Comparison of ENCODE assay signal across 1 cellular context in genomic region chr1:222712253-222713090, GRCh38.
A peak's percentile ranks its signal among the peaks of the same experiment; 100 is the strongest.
TF ChIP-seq lines count a peak whose summit lies in the region.

Gene AIDA, minus strand, starts transcription at chr1:222712491. Its CDS starts 174 bp downstream, at chr1:222712317.
A gene with protein sequence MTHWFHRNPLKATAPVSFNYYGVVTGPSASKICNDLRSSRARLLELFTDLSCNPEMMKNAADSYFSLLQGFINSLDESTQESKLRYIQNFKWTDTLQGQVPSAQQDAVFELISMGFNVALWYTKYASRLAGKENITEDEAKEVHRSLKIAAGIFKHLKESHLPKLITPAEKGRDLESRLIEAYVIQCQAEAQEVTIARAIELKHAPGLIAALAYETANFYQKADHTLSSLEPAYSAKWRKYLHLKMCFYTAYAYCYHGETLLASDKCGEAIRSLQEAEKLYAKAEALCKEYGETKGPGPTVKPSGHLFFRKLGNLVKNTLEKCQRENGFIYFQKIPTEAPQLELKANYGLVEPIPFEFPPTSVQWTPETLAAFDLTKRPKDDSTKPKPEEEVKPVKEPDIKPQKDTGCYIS (plus strand): TSS chr1:222712564. CDS start chr1:222715700, 3,136 bp downstream.

TF ChIP-seq in HepG2, 621 proteins besides CTCF, POLR2A, EP300 and RAD21 (continued from another document and continues in another):
- TF ChIP-seq, protein P1, sequence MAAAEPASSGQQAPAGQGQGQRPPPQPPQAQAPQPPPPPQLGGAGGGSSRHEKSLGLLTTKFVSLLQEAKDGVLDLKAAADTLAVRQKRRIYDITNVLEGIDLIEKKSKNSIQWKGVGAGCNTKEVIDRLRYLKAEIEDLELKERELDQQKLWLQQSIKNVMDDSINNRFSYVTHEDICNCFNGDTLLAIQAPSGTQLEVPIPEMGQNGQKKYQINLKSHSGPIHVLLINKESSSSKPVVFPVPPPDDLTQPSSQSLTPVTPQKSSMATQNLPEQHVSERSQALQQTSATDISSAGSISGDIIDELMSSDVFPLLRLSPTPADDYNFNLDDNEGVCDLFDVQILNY (CRISPR knock-in tag; conservative IDR thresholded peaks at IDR 0.05) = peak; percentile 89; the same call in 1 of the 2 replicates
- TF ChIP-seq ZBTB14 (CRISPR knock-in tag; IDR thresholded peaks at IDR 0.05) (no peak), EEA1 (CRISPR knock-in tag; IDR thresholded peaks at IDR 0.05; ENCODE audit: borderline replicate concordance) (no peak), CBFB (CRISPR knock-in tag; IDR thresholded peaks at IDR 0.05) (peak; percentile 66; the same call in 1 of the 2 replicates), ZFP36L2 (CRISPR knock-in tag; IDR thresholded peaks at IDR 0.05) (no peak), KDM5A (IDR thresholded peaks at IDR 0.05; ENCODE audit: borderline replicate concordance, low read length) (peak; percentile 91; the same call in 1 of the 2 replicates), SOX13 (IDR thresholded peaks at IDR 0.05) (peak; percentile 66; the same call in 1 of the 2 replicates), SOX13 (CRISPR knock-in tag; conservative IDR thresholded peaks at IDR 0.05 in 1 of 2, IDR thresholded peaks at IDR 0.05 in 1 of 2) (no peak; a peak in 1 of 4 replicates), RAD51 (IDR thresholded peaks at IDR 0.05; ENCODE audit: borderline replicate concordance) (peak; percentile 98), ZSCAN22 (CRISPR knock-in tag; IDR thresholded peaks at IDR 0.05) (no peak), MED8 (CRISPR knock-in tag; IDR thresholded peaks at IDR 0.05; ENCODE audit: insufficient replicate concordance) (peak; percentile 20), THAP7 (CRISPR knock-in tag; IDR thresholded peaks at IDR 0.05) (0 out of 2 replicates have a peak, but pooled peaks have one; percentile 19), POLR2AphosphoS2 (IDR thresholded peaks at IDR 0.05; ENCODE audit: low read depth, low read length) (0 out of 2 replicates have a peak, but pooled peaks have one; percentile 1), ZFP36 (IDR thresholded peaks at IDR 0.05; ENCODE audit: borderline replicate concordance, low read depth, low read length, partially characterized antibody) (no peak), SIX1 (CRISPR knock-in tag; IDR thresholded peaks at IDR 0.05; ENCODE audit: borderline replicate concordance) (no peak), RNF219 (CRISPR knock-in tag; IDR thresholded peaks at IDR 0.05) (0 out of 2 replicates have a peak, but pooled peaks have one; percentile 70), DNMT3B (CRISPR knock-in tag; conservative IDR thresholded peaks at IDR 0.05) (no peak), ZNF253 (CRISPR knock-in tag; IDR thresholded peaks at IDR 0.05; ENCODE audit: borderline replicate concordance) (no peak), ETV5 (CRISPR knock-in tag; IDR thresholded peaks at IDR 0.05; ENCODE audit: borderline replicate concordance) (peak; percentile 37; the same call in 1 of the 2 replicates), ZFY (CRISPR knock-in tag; IDR thresholded peaks at IDR 0.05) (0 out of 2 replicates have a peak, but pooled peaks have one; percentile 23), SALL2 (CRISPR knock-in tag; IDR thresholded peaks at IDR 0.05) (0 out of 2 replicates have a peak, but pooled peaks have one; percentile 10), ATF7 (IDR thresholded peaks at IDR 0.05) (no peak), ATF7 (CRISPR knock-in tag; IDR thresholded peaks at IDR 0.05) (no peak), KDM2A (CRISPR knock-in tag; IDR thresholded peaks at IDR 0.05; ENCODE audit: borderline replicate concordance, low read depth) (peak; percentile 25), RARA (CRISPR knock-in tag; IDR thresholded peaks at IDR 0.05) (no peak), RFXAP (CRISPR knock-in tag; IDR thresholded peaks at IDR 0.05; ENCODE audit: borderline replicate concordance) (peak; percentile 58; the same call in 1 of the 2 replicates), CEBPG (CRISPR knock-in tag; IDR thresholded peaks at IDR 0.05) (peak; percentile 24; the same call in 1 of the 2 replicates), ZFX (CRISPR knock-in tag; IDR thresholded peaks at IDR 0.05; ENCODE audit: low read depth) (peak; percentile 10; the same call in 1 of the 2 replicates), ASH2L (IDR thresholded peaks at IDR 0.05; ENCODE audit: insufficient read length, low read depth, low read length) (peak; percentile 80), ZNF274 (CRISPR knock-in tag; IDR thresholded peaks at IDR 0.05) (0 out of 2 replicates have a peak, but pooled peaks have one; percentile 17)
- TF ChIP-seq, protein P2, sequence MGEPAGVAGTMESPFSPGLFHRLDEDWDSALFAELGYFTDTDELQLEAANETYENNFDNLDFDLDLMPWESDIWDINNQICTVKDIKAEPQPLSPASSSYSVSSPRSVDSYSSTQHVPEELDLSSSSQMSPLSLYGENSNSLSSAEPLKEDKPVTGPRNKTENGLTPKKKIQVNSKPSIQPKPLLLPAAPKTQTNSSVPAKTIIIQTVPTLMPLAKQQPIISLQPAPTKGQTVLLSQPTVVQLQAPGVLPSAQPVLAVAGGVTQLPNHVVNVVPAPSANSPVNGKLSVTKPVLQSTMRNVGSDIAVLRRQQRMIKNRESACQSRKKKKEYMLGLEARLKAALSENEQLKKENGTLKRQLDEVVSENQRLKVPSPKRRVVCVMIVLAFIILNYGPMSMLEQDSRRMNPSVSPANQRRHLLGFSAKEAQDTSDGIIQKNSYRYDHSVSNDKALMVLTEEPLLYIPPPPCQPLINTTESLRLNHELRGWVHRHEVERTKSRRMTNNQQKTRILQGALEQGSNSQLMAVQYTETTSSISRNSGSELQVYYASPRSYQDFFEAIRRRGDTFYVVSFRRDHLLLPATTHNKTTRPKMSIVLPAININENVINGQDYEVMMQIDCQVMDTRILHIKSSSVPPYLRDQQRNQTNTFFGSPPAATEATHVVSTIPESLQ (CRISPR knock-in tag; conservative IDR thresholded peaks at IDR 0.05) = 0 out of 2 replicates have a peak, but pooled peaks have one; percentile 5
- TF ChIP-seq, protein P3, sequence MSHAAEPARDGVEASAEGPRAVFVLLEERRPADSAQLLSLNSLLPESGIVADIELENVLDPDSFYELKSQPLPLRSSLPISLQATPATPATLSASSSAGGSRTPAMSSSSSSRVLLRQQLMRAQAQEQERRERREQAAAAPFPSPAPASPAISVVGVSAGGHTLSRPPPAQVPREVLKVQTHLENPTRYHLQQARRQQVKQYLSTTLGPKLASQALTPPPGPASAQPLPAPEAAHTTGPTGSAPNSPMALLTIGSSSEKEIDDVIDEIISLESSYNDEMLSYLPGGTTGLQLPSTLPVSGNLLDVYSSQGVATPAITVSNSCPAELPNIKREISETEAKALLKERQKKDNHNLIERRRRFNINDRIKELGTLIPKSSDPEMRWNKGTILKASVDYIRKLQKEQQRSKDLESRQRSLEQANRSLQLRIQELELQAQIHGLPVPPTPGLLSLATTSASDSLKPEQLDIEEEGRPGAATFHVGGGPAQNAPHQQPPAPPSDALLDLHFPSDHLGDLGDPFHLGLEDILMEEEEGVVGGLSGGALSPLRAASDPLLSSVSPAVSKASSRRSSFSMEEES (CRISPR knock-in tag; IDR thresholded peaks at IDR 0.05) = peak; percentile 90
- TF ChIP-seq, protein P4, sequence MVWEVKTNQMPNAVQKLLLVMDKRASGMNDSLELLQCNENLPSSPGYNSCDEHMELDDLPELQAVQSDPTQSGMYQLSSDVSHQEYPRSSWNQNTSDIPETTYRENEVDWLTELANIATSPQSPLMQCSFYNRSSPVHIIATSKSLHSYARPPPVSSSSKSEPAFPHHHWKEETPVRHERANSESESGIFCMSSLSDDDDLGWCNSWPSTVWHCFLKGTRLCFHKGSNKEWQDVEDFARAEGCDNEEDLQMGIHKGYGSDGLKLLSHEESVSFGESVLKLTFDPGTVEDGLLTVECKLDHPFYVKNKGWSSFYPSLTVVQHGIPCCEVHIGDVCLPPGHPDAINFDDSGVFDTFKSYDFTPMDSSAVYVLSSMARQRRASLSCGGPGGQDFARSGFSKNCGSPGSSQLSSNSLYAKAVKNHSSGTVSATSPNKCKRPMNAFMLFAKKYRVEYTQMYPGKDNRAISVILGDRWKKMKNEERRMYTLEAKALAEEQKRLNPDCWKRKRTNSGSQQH (CRISPR knock-in tag; IDR thresholded peaks at IDR 0.05; ENCODE audit: low read depth) = peak; percentile 14; the same call in 1 of the 2 replicates
- TF ChIP-seq, protein P5, sequence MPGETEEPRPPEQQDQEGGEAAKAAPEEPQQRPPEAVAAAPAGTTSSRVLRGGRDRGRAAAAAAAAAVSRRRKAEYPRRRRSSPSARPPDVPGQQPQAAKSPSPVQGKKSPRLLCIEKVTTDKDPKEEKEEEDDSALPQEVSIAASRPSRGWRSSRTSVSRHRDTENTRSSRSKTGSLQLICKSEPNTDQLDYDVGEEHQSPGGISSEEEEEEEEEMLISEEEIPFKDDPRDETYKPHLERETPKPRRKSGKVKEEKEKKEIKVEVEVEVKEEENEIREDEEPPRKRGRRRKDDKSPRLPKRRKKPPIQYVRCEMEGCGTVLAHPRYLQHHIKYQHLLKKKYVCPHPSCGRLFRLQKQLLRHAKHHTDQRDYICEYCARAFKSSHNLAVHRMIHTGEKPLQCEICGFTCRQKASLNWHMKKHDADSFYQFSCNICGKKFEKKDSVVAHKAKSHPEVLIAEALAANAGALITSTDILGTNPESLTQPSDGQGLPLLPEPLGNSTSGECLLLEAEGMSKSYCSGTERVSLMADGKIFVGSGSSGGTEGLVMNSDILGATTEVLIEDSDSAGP (CRISPR knock-in tag; IDR thresholded peaks at IDR 0.05; ENCODE audit: borderline replicate concordance) = peak; percentile 38; the same call in 1 of the 2 replicates
- TF ChIP-seq, protein P6, sequence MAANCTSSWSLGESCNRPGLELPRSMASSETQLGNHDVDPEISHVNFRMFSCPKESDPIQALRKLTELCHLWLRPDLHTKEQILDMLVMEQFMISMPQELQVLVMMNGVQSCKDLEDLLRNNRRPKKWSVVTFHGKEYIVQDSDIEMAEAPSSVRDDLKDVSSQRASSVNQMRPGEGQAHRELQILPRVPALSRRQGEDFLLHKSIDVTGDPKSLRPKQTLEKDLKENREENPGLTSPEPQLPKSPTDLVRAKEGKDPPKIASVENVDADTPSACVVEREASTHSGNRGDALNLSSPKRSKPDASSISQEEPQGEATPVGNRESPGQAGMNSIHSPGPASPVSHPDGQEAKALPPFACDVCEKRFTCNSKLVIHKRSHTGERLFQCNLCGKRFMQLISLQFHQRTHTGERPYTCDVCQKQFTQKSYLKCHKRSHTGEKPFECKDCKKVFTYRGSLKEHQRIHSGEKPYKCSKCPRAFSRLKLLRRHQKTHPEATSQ (CRISPR knock-in tag; IDR thresholded peaks at IDR 0.05; ENCODE audit: borderline replicate concordance) = peak; percentile 78; the same call in 1 of the 2 replicates
- TF ChIP-seq, protein P7, sequence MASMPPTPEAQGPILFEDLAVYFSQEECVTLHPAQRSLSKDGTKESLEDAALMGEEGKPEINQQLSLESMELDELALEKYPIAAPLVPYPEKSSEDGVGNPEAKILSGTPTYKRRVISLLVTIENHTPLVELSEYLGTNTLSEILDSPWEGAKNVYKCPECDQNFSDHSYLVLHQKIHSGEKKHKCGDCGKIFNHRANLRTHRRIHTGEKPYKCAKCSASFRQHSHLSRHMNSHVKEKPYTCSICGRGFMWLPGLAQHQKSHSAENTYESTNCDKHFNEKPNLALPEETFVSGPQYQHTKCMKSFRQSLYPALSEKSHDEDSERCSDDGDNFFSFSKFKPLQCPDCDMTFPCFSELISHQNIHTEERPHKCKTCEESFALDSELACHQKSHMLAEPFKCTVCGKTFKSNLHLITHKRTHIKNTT (CRISPR knock-in tag; IDR thresholded peaks at IDR 0.05) = no peak
